2 cellular contexts compared by ENCODE assay signal in the genomic region with DNA sequence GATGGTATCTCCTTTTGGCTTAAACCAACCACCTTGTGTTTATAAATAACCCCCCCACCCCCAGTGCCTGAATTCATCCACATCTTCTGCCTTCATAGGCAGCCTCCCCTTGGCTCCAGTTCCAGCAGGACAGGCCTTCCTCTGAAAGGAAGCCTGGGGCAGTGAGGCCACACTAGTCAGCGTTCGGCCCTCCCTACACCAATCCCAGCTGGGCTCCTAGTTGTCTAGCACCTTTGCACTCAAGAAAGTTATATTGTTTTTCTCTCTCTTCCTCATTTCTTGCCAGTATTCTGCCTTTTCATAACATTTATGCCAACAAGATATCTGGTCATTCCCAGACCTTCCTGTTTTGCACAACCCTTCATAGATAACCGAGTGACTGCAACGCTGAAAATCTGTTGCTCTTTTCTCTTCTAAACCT.
A peak's percentile ranks its signal among the peaks of the same experiment; 100 is the strongest.
TF ChIP-seq lines count a peak whose summit lies in the region.

No MANE protein-coding gene starts in this region.

TF ChIP-seq in GM12878, 131 proteins besides CTCF, POLR2A, EP300 and RAD21:
- no peak for TF ChIP-seq SUPT20H (IDR thresholded peaks at IDR 0.05; ENCODE audit: borderline replicate concordance, control insufficient read depth, low read depth, low read length)
- TF ChIP-seq SMC3 (IDR thresholded peaks at IDR 0.05; ENCODE audit: borderline replicate concordance, low read length), result no peak
- TF ChIP-seq MTA2 (IDR thresholded peaks at IDR 0.05; ENCODE audit: low read depth), result no peak
- TF ChIP-seq RBBP5 (conservative IDR thresholded peaks at IDR 0.05), result no peak
- TF ChIP-seq, protein P1, sequence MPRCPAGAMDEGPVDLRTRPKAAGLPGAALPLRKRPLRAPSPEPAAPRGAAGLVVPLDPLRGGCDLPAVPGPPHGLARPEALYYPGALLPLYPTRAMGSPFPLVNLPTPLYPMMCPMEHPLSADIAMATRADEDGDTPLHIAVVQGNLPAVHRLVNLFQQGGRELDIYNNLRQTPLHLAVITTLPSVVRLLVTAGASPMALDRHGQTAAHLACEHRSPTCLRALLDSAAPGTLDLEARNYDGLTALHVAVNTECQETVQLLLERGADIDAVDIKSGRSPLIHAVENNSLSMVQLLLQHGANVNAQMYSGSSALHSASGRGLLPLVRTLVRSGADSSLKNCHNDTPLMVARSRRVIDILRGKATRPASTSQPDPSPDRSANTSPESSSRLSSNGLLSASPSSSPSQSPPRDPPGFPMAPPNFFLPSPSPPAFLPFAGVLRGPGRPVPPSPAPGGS (IDR thresholded peaks at IDR 0.05; ENCODE audit: borderline replicate concordance, insufficient read depth, low read depth, low read length, poor library complexity, severe bottlenecking), result no peak
- TF ChIP-seq PAX5 (IDR thresholded peaks at IDR 0.05; ENCODE audit: borderline replicate concordance, low read depth, low read length), result no peak
- TF ChIP-seq ZNF24 (IDR thresholded peaks at IDR 0.05), result no peak

TF ChIP-seq in liver, 16 proteins besides CTCF, POLR2A, EP300 and RAD21:
- TF ChIP-seq NR2F2 (IDR thresholded peaks at IDR 0.05), result peak; percentile 32
- no peak for TF ChIP-seq FOXA2 (IDR thresholded peaks at IDR 0.05)
